Comparison of ENCODE assay signal across 1 cellular context in genomic region chr1:203180611-203181330, GRCh38.
TF ChIP-seq lines count a peak whose summit lies in the region.

No MANE protein-coding gene starts in this region.

TF ChIP-seq in IMR-90, 13 proteins besides CTCF, POLR2A, EP300 and RAD21:
- no peak for TF ChIP-seq BHLHE40 (IDR thresholded peaks at IDR 0.05; ENCODE audit: low read depth, low read length)
- TF ChIP-seq SMC3 (IDR thresholded peaks at IDR 0.05; ENCODE audit: low read depth, low read length), result no peak
- TF ChIP-seq MAZ (IDR thresholded peaks at IDR 0.05; ENCODE audit: borderline replicate concordance, low read depth, low read length), result no peak
- TF ChIP-seq ELK1 (IDR thresholded peaks at IDR 0.05; ENCODE audit: borderline replicate concordance, low read depth, low read length), result no peak
- no peak for TF ChIP-seq USF2 (IDR thresholded peaks at IDR 0.05; ENCODE audit: low read depth, low read length)
- TF ChIP-seq MXI1 (IDR thresholded peaks at IDR 0.05; ENCODE audit: borderline replicate concordance, low read depth, low read length), result no peak
- TF ChIP-seq FOS (IDR thresholded peaks at IDR 0.05; ENCODE audit: low read depth, low read length), result no peak
- TF ChIP-seq CEBPB (IDR thresholded peaks at IDR 0.05; ENCODE audit: low read depth, low read length), result no peak
- no peak for TF ChIP-seq RFX5 (IDR thresholded peaks at IDR 0.05; ENCODE audit: low read depth, low read length)
- no peak for TF ChIP-seq CHD1 (IDR thresholded peaks at IDR 0.05; ENCODE audit: low read depth, low read length)
- TF ChIP-seq NFE2L2 (IDR thresholded peaks at IDR 0.05; ENCODE audit: low read depth, low read length), result no peak
- TF ChIP-seq RCOR1 (IDR thresholded peaks at IDR 0.05; ENCODE audit: insufficient replicate concordance, low read length), result no peak
- no peak for TF ChIP-seq MAFK (IDR thresholded peaks at IDR 0.05; ENCODE audit: low read depth, low read length)
TF ChIP-seq in IMR-90: peak in this region for 0.
